In the genomic region with DNA sequence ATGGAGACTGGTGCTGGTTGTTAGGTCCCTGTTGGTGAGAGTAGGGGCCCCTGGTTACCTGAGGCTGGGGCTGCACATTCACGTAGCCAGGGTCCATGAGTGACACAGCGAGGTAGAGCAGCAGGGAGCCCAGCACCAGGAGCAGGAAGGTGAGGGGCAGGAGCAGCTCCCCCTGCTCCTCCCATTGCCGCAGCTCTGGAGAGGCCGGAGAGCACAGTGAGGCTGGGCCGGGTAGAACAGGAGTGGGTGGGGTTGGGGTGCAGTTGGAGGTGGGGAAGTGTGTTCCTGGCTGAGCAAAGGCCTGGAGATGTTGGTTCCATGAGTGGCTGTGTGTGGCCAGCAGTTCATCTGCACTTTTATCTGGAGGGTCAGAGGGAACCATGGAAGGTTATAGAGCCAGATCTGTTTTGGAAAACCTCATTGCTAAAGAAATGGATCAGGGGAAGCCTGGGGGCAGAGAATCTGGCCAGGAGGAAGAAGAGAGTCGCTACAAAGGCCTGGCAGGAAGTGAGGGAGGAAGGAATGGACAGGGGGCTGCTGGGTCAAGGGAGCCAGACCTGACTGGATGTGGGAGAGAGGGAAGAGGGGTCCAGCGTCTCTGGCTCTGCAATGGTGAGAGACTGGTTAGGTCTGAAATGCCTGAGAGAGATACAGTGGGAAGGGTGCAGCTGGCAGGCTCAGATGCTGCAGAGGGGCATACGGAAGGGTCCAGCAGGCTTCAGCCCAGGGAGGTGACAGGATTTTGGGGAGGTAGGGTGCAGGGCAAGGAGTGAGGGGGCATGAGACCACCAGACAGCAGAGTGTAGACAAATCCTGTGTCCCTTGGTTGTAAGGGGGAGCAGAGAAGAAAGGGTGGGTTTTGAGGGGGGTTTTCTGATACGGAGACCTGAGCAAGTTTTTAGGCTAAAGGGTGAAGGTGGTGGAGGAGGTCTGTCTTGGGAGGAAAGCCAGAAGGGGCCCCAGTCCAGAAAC, we compare ENCODE assay signal across 9 cellular contexts. TPM values are rescaled to one million over a fixed set of nuclear protein-coding genes. Genes with fewer than 3 reads are reported as not detected.
DNase-seq lines count a peak whose midpoint lies in the region; ATAC-seq, FAIRE-seq and TF ChIP-seq lines count a peak whose summit lies in the region.
"Had no signal": no experiment of that assay in that cellular context is flagged by ENCODE, and none has a peak within 500 bp of the region (broad histone marks: within the 10 kb centered on the region; RNA-seq: fewer than 3 reads in every experiment).

No MANE protein-coding gene starts in this region.

- no peak overlapping the region for H3K23ac ChIP-seq in IMR-90 (ENCODE audit: low read depth, low read length)

- H4K20me1 ChIP-seq in IMR-90 (ENCODE audit: insufficient read depth, low read length) (no peaks in the 10 kb centered on the region), K562 (replicated peaks; ENCODE audit: control insufficient read depth, insufficient read depth, low read length) (no peaks in the 10 kb centered on the region)

- peak; percentile 62 for FAIRE-seq in K562 (lab: Jason Lieb, UNC)

- no peak overlapping the region for H2BK5ac ChIP-seq in IMR-90 (ENCODE audit: low read depth, low read length, poor library complexity, severe bottlenecking)

- in situ Hi-C loops in IMR-90 (cut with MboI; ENCODE audit: low sequenced_read_pairs), result no loop called here
- in situ Hi-C loops in K562 (cut with MboI), result no loop called here

- peaks cover 4% of the 10 kb centered on the region; the same call in 1 of the 2 replicates for H3K4me1 ChIP-seq in IMR-90 (ENCODE audit: control insufficient read depth, insufficient read depth, low read length)
- H3K4me1 ChIP-seq in K562 (replicated peaks in 1 of 2; ENCODE audit: control insufficient read depth in 2 of 2, insufficient read depth in 2 of 2, low read length in 2 of 2), result peaks cover 8 to 47% of the 10 kb centered on the region in 2 experiments; a peak in 4 of 5 replicates

- TF ChIP-seq RAD21 in IMR-90 (IDR thresholded peaks at IDR 0.05; ENCODE audit: low read length) (no peak), K562 (CRISPR knock-in tag; conservative IDR thresholded peaks at IDR 0.05 in 1 of 2, IDR thresholded peaks at IDR 0.05 in 1 of 2) (no peak)

- intact Hi-C loops in IMR-90 (cut with micrococcal nuclease) (no loop called here), K562 (cut with micrococcal nuclease) (no loop called here)

- no TSS peak for BruUV-seq in IMR-90 (replicated peaks; lab: Mats Ljungman, UMichigan)
- BruUV-seq in K562 (replicated peaks; lab: Mats Ljungman, UMichigan), result no TSS peak

- DNase-seq in IMR-90, result no peak
- no peak for DNase-seq in K562 (ENCODE audit: extremely low read depth in 1 of 4, low spot score in 3 of 4)
- DNase-seq in natural killer cell treated with Interleukin-12 subunit alpha and Interleukin-12 subunit beta and Interleukin-15 and Interleukin-18, amount 100 ng/mL, for 72 hours (ENCODE audit: low spot score), result no peak
- no peak for DNase-seq in SW 1271 (lab: John Stamatoyannopoulos, UW)
- no peak for DNase-seq in NCI-H774 (lab: John Stamatoyannopoulos, UW)
- DNase-seq in globus pallidus (ENCODE audit: low spot score), result no peak
- DNase-seq: GF-D8 had no signal

- H3K9me1 ChIP-seq in IMR-90 (ENCODE audit: insufficient read depth, low read length) (peaks cover 9% of the 10 kb centered on the region), K562 (ENCODE audit: control insufficient read depth, insufficient read depth, low read length) (peaks cover 2% of the 10 kb centered on the region)

- H3K9me3 Mint-ChIP-seq in natural killer cell treated with Interleukin-12 subunit alpha and Interleukin-12 subunit beta and Interleukin-15 and Interleukin-18, amount 100 ng/mL, for 72 hours, result no peaks in the 10 kb centered on the region

- H3K4me3 Mint-ChIP-seq in natural killer cell treated with Interleukin-12 subunit alpha and Interleukin-12 subunit beta and Interleukin-15 and Interleukin-18, amount 100 ng/mL, for 72 hours, result peak overlapping the region; percentile 95

- no peak overlapping the region for H3K4me2 ChIP-seq in IMR-90 (ENCODE audit: low read depth, low read length)
- H3K4me2 ChIP-seq in K562 (ENCODE audit: insufficient read depth, low read length), result peak overlapping the region; percentile 2; the same call in 1 of the 2 replicates

- no peak overlapping the region for H4K91ac ChIP-seq in IMR-90 (ENCODE audit: insufficient read depth, low read depth, low read length)

- no peak overlapping the region for H2BK20ac ChIP-seq in IMR-90 (ENCODE audit: low read depth, low read length)

- H3K79me2 ChIP-seq in K562 (ENCODE audit: control insufficient read depth, insufficient read depth, low read length), result peaks cover 8% of the 10 kb centered on the region; the same call in 2 of the 3 replicates

- no peak overlapping the region for H4K5ac ChIP-seq in IMR-90 (ENCODE audit: low read depth, low read length)

- H2AK5ac ChIP-seq in IMR-90 (ENCODE audit: low read depth, low read length), result no peak overlapping the region

- no peak overlapping the region for H3K9ac ChIP-seq in IMR-90 (ENCODE audit: low read depth, low read length)
- H3K9ac ChIP-seq in K562 (ENCODE audit: insufficient read depth in 1 of 2, low read depth in 2 of 2, low read length in 2 of 2), result peak overlapping the region; percentile 83 to 96; a peak in 3 of 4 replicates

- POLR2A ChIA-PET in IMR-90 (lab: Charles Lee; ENCODE audit: unreplicated experiment), result no interaction called here
- POLR2A ChIA-PET in K562 (lab: Yijun Ruan, JAX), result interaction anchor here (0.6 to 1.5 kb wide), 3 partner anchors 8 to 74 kb away, joined by 3 to 5 read pairs (median 3); no protein-coding TSS in a partner anchor

- peak overlapping the region; percentile 68 for H2AK9ac ChIP-seq in IMR-90 (replicated peaks; ENCODE audit: low read depth, low read length, poor library complexity)

- H3K4ac ChIP-seq in IMR-90 (ENCODE audit: low read depth, low read length), result no peak overlapping the region

- no peak overlapping the region for H3K14ac ChIP-seq in IMR-90 (replicated peaks; ENCODE audit: low read depth, low read length)

- TF ChIP-seq CTCF in C4-2B (conservative IDR thresholded peaks at IDR 0.05) (no peak), IMR-90 (conservative IDR thresholded peaks at IDR 0.05; ENCODE audit: low read depth, low read length) (no peak), K562 (IDR thresholded peaks at IDR 0.05 in 2 of 3, conservative IDR thresholded peaks at IDR 0.05 in 1 of 3; ENCODE audit: insufficient read depth in 2 of 3, low read depth in 1 of 3, low read length in 3 of 3) (no peak)

- 56% methylated on average over 4 of the region's 9 CpGs; no CpG with 5 or more reads in 1 of the 2 experiments for WGBS in IMR-90 (ENCODE audit: extremely low coverage in 2 of 2, insufficient read length in 1 of 2), 2 experiments
- WGBS in K562 (ENCODE audit: insufficient coverage, low coverage, missing lambda C conversion rate), result 28% methylated on average over 9 of the region's 9 CpGs

- CTCF ChIA-PET in IMR-90 (lab: Yijun Ruan, JAX), result no interaction called here
- CTCF ChIA-PET in K562 (lab: Yijun Ruan, JAX; ENCODE audit: low intra/inter-chr PET ratio), result no interaction called here

- peaks cover 32 to 35% of the 10 kb centered on the region in 2 donors for H3K4me1 Mint-ChIP-seq in natural killer cell treated with Interleukin-12 subunit alpha and Interleukin-12 subunit beta and Interleukin-15 and Interleukin-18, amount 100 ng/mL, for 72 hours (ENCODE audit: low read depth in 2 of 2)

- TF ChIP-seq EP300 in K562 (IDR thresholded peaks at IDR 0.05; ENCODE audit: low read length), result no peak

- H2BK120ac ChIP-seq in IMR-90 (ENCODE audit: low read depth, low read length), result no peak overlapping the region

- H3K27me3 ChIP-seq in IMR-90 (ENCODE audit: control insufficient read depth, insufficient read depth, low read length), result no peaks in the 10 kb centered on the region
- H3K27me3 ChIP-seq in K562 (ENCODE audit: control insufficient read depth in 2 of 2, insufficient read depth in 2 of 2, low read length in 2 of 2), result no peaks in the 10 kb centered on the region

- dilution Hi-C loops in IMR-90 (cut with HindIII; ENCODE audit: low sequenced_read_pairs, unreplicated experiment), result no loop called here

- TF ChIP-seq POLR2A in IMR-90 (IDR thresholded peaks at IDR 0.05; ENCODE audit: low read depth, low read length), result no peak
- TF ChIP-seq POLR2A in K562 (conservative IDR thresholded peaks at IDR 0.05), result no peak

- H3K27ac Mint-ChIP-seq in natural killer cell treated with Interleukin-12 subunit alpha and Interleukin-12 subunit beta and Interleukin-15 and Interleukin-18, amount 100 ng/mL, for 72 hours, result peak overlapping the region; percentile 75 to 89

- peak overlapping the region; percentile 86 for H3K27ac ChIP-seq in C4-2B
- no peak overlapping the region for H3K27ac ChIP-seq in IMR-90 (ENCODE audit: insufficient read depth, low read length)
- no peak overlapping the region; the same call in 2 of the 3 replicates for H3K27ac ChIP-seq in K562 (ENCODE audit: extremely low read depth, low read depth, low read length)

- ATAC-seq in IMR-90 (ENCODE audit: low read depth) (no peak), K562 (no peak), GM21360 (IDR thresholded peaks at IDR 0.05; ENCODE audit: unreplicated experiment) (no peak)
- no peak for ATAC-seq in natural killer cell treated with Interleukin-12 subunit alpha and Interleukin-12 subunit beta and Interleukin-15 and Interleukin-18, amount 100 ng/mL, for 72 hours

- no peak overlapping the region for H3K4me3 ChIP-seq in IMR-90 (ENCODE audit: insufficient read depth, low read depth, low read length)
- peak overlapping the region; percentile 67 for H3K4me3 ChIP-seq in K562

- peak overlapping the region; percentile 52 for H2AFZ ChIP-seq in IMR-90 (replicated peaks; ENCODE audit: low read length, poor library complexity)
- no peak overlapping the region for H2AFZ ChIP-seq in K562 (ENCODE audit: low read depth, low read length)

- peaks cover 3 to 15% of the 10 kb centered on the region in 2 experiments for H3K79me1 ChIP-seq in IMR-90 (ENCODE audit: low read depth in 1 of 2, low read length in 2 of 2)

- H3K36me3 ChIP-seq in IMR-90 (ENCODE audit: control insufficient read depth, insufficient read depth, low read length) (peaks cover 3% of the 10 kb centered on the region), K562 (ENCODE audit: control insufficient read depth, insufficient read depth, low read length) (peaks cover 33% of the 10 kb centered on the region; the same call in 1 of the 3 replicates)

- H3K36me3 Mint-ChIP-seq in natural killer cell treated with Interleukin-12 subunit alpha and Interleukin-12 subunit beta and Interleukin-15 and Interleukin-18, amount 100 ng/mL, for 72 hours, result no peaks in the 10 kb centered on the region

- no peak overlapping the region for H2BK15ac ChIP-seq in IMR-90 (ENCODE audit: low read depth, low read length)

- no peak overlapping the region; a peak in 1 of 4 replicates for H4K8ac ChIP-seq in IMR-90 (ENCODE audit: low read depth in 2 of 2, low read length in 2 of 2)

- H3K18ac ChIP-seq in IMR-90 (ENCODE audit: low read depth, low read length), result no peak overlapping the region

- no peaks in the 10 kb centered on the region for H3K27me3 Mint-ChIP-seq in natural killer cell treated with Interleukin-12 subunit alpha and Interleukin-12 subunit beta and Interleukin-15 and Interleukin-18, amount 100 ng/mL, for 72 hours

- no peak overlapping the region for H3K56ac ChIP-seq in IMR-90 (ENCODE audit: extremely low read depth, insufficient read depth, low read length)

- H3K9me3 ChIP-seq in IMR-90 (ENCODE audit: control insufficient read depth, insufficient read depth, low read length), result no peaks in the 10 kb centered on the region
- no peaks in the 10 kb centered on the region for H3K9me3 ChIP-seq in K562 (replicated peaks; ENCODE audit: control insufficient read depth, insufficient read depth, low read depth, low read length)

RNA-seq across cellular contexts. Expression of gene ZDHHC12, which starts 1.3 kb away (rescaled TPM):
- total RNA-seq in IMR-90 (2012; rRNA removed) (13.9 and 16.7 TPM in 2 replicates), K562 (2014; rRNA removed) (38.0 and 57.7 TPM in 2 replicates), K562 (2014; rRNA removed; fragmentation: Illumina TruSeq; extraction: Trizol) (1.1 and 1.9 TPM in 2 replicates), K562 (2015; rRNA removed; fragmentation: Illumina TruSeq; extraction: Trizol) (18.7 and 19.1 TPM in 2 replicates), K562 (2021) (28.7 and 30.3 TPM in 2 replicates)
- polyA plus RNA-seq in IMR-90 (2012; rRNA removed) (60.7 and 75.1 TPM in 2 replicates), K562 (2011; rRNA removed) (13.8 and 24.8 TPM in 2 replicates), K562 (2014; fragmentation: Illumina TruSeq; extraction: Trizol) (6.8 and 27.8 TPM in 2 replicates), K562 (2014; fragmentation: Nextera tagmentation; extraction: Ambion mirVana) (1 to 10 TPM in 1 of 2 experiments, under 1 TPM in 1; 0.21 to 4.3 TPM), K562 (2014; rRNA removed) (31.7 TPM in 2 replicates)
- 76.2 and 119 TPM in 2 replicates for polyA plus RNA-seq in IMR-90 (2012; cell fraction: cytosol; rRNA removed)
- 11.3 and 58.5 TPM in 2 replicates for polyA plus RNA-seq in IMR-90 (2012; cell fraction: nucleus; rRNA removed; ENCODE audit: low replicate concordance)
- total RNA-seq in K562 (2011; cell fraction: chromatin; rRNA removed; ENCODE audit: low replicate concordance), result 7.1 and 18.4 TPM in 2 replicates
- 35.0 and 36.5 TPM in 2 replicates for total RNA-seq in K562 (2011; cell fraction: nucleolus; rRNA removed)
- 22.9 and 31.1 TPM in 2 replicates for total RNA-seq in K562 (2011; cell fraction: nucleoplasm; rRNA removed)
- 30.4 and 84.8 TPM in 2 replicates for polyA plus RNA-seq in K562 (2011; cell fraction: cytosol; rRNA removed)
- polyA plus RNA-seq in K562 (2011; cell fraction: nucleus; rRNA removed), result 32.5 and 45.8 TPM in 2 replicates
- polyA plus RNA-seq in K562 (2012), result 31.0 and 52.7 TPM in 2 replicates
- 3.4 and 6.5 TPM in 2 replicates for polyA minus RNA-seq in K562 (2011; rRNA and poly(A)+ RNA removed)
- 21.7 and 30.2 TPM in 2 replicates for polyA minus RNA-seq in K562 (2011; cell fraction: cytosol; rRNA and poly(A)+ RNA removed)
- 5.8 and 6.1 TPM in 2 replicates for polyA minus RNA-seq in K562 (2011; cell fraction: nucleus; rRNA and poly(A)+ RNA removed)
- 10 to 100 TPM; 56.3 to 72.3 TPM for total RNA-seq in natural killer cell treated with Interleukin-12 subunit alpha and Interleukin-12 subunit beta and Interleukin-15 and Interleukin-18, amount 100 ng/mL, for 72 hours

RNA-seq across cellular contexts. Expression of gene PKN3, which starts 20.4 kb away (rescaled TPM):
- total RNA-seq in IMR-90 (2012; rRNA removed) (1.6 and 1.7 TPM in 2 replicates), K562 (2014; rRNA removed) (29.4 and 42.4 TPM in 2 replicates), K562 (2014; rRNA removed; fragmentation: Illumina TruSeq; extraction: Trizol) (10.6 and 16.2 TPM in 2 replicates), K562 (2015; rRNA removed; fragmentation: Illumina TruSeq; extraction: Trizol) (17.5 and 19.7 TPM in 2 replicates), K562 (2021) (40.3 and 41.3 TPM in 2 replicates)
- polyA plus RNA-seq in IMR-90 (2012; rRNA removed) (3.8 and 5.7 TPM in 2 replicates), K562 (2011; rRNA removed) (24.5 and 25.4 TPM in 2 replicates), K562 (2014; fragmentation: Illumina TruSeq; extraction: Trizol) (19.7 and 28.3 TPM in 2 replicates), K562 (2014; fragmentation: Nextera tagmentation; extraction: Ambion mirVana) (1 to 10 TPM in 1 of 2 experiments, under 1 TPM in 1; 0.82 to 1.4 TPM), K562 (2014; rRNA removed) (48.9 and 49.2 TPM in 2 replicates)
- 3.5 and 3.6 TPM in 2 replicates for polyA plus RNA-seq in IMR-90 (2012; cell fraction: cytosol; rRNA removed)
- polyA plus RNA-seq in IMR-90 (2012; cell fraction: nucleus; rRNA removed; ENCODE audit: low replicate concordance), result 18.8 and 32.4 TPM in 2 replicates
- total RNA-seq in K562 (2011; cell fraction: chromatin; rRNA removed; ENCODE audit: low replicate concordance), result 45.1 and 101 TPM in 2 replicates
- 76.3 and 95.7 TPM in 2 replicates for total RNA-seq in K562 (2011; cell fraction: nucleolus; rRNA removed)
- total RNA-seq in K562 (2011; cell fraction: nucleoplasm; rRNA removed), result 27.9 and 53.6 TPM in 2 replicates
- 25.0 and 47.2 TPM in 2 replicates for polyA plus RNA-seq in K562 (2011; cell fraction: cytosol; rRNA removed)
- polyA plus RNA-seq in K562 (2011; cell fraction: nucleus; rRNA removed), result 80.6 and 118 TPM in 2 replicates
- polyA plus RNA-seq in K562 (2012), result 28.4 and 42.0 TPM in 2 replicates
- polyA minus RNA-seq in K562 (2011; rRNA and poly(A)+ RNA removed), result 9.4 and 18.7 TPM in 2 replicates
- polyA minus RNA-seq in K562 (2011; cell fraction: cytosol; rRNA and poly(A)+ RNA removed), result 23.5 and 24.5 TPM in 2 replicates
- polyA minus RNA-seq in K562 (2011; cell fraction: nucleus; rRNA and poly(A)+ RNA removed), result 12.1 and 13.3 TPM in 2 replicates
- 1 to 10 TPM; 7.0 to 8.0 TPM for total RNA-seq in natural killer cell treated with Interleukin-12 subunit alpha and Interleukin-12 subunit beta and Interleukin-15 and Interleukin-18, amount 100 ng/mL, for 72 hours

RNA-seq across cellular contexts. Expression of gene SET, which starts 33.6 kb away (rescaled TPM):
- total RNA-seq in IMR-90 (2012; rRNA removed) (182 and 587 TPM in 2 replicates), K562 (2014; rRNA removed) (887 and 1,071 TPM in 2 replicates), K562 (2014; rRNA removed; fragmentation: Illumina TruSeq; extraction: Trizol) (1,328 and 1,534 TPM in 2 replicates), K562 (2015; rRNA removed; fragmentation: Illumina TruSeq; extraction: Trizol) (1,335 and 1,447 TPM in 2 replicates), K562 (2021) (840 and 907 TPM in 2 replicates)
- polyA plus RNA-seq in IMR-90 (2012; rRNA removed) (80.2 and 104 TPM in 2 replicates), K562 (2011; rRNA removed) (308 and 520 TPM in 2 replicates), K562 (2014; fragmentation: Illumina TruSeq; extraction: Trizol) (886 and 1,006 TPM in 2 replicates), K562 (2014; fragmentation: Nextera tagmentation; extraction: Ambion mirVana) (100 to 1,000 TPM; 404 to 534 TPM), K562 (2014; rRNA removed) (609 and 622 TPM in 2 replicates)
- polyA plus RNA-seq in IMR-90 (2012; cell fraction: cytosol; rRNA removed), result 13.7 and 17.9 TPM in 2 replicates
- 21.2 and 52.6 TPM in 2 replicates for polyA plus RNA-seq in IMR-90 (2012; cell fraction: nucleus; rRNA removed; ENCODE audit: low replicate concordance)
- total RNA-seq in K562 (2011; cell fraction: chromatin; rRNA removed; ENCODE audit: low replicate concordance), result 148 and 241 TPM in 2 replicates
- total RNA-seq in K562 (2011; cell fraction: nucleolus; rRNA removed), result 111 and 117 TPM in 2 replicates
- total RNA-seq in K562 (2011; cell fraction: nucleoplasm; rRNA removed), result 183 and 259 TPM in 2 replicates
- 84.3 and 133 TPM in 2 replicates for polyA plus RNA-seq in K562 (2011; cell fraction: cytosol; rRNA removed)
- 138 and 148 TPM in 2 replicates for polyA plus RNA-seq in K562 (2011; cell fraction: nucleus; rRNA removed)
- 556 and 791 TPM in 2 replicates for polyA plus RNA-seq in K562 (2012)
- polyA minus RNA-seq in K562 (2011; rRNA and poly(A)+ RNA removed), result 1,021 and 1,119 TPM in 2 replicates
- polyA minus RNA-seq in K562 (2011; cell fraction: cytosol; rRNA and poly(A)+ RNA removed), result 256 and 383 TPM in 2 replicates
- polyA minus RNA-seq in K562 (2011; cell fraction: nucleus; rRNA and poly(A)+ RNA removed), result 100 and 155 TPM in 2 replicates
- total RNA-seq in natural killer cell treated with Interleukin-12 subunit alpha and Interleukin-12 subunit beta and Interleukin-15 and Interleukin-18, amount 100 ng/mL, for 72 hours, result 100 to 1,000 TPM; 495 to 800 TPM

RNA-seq across cellular contexts. Expression of gene ZER1, which starts 49.1 kb away (rescaled TPM):
- 7.5 and 7.7 TPM in 2 replicates for total RNA-seq in IMR-90 (2012; rRNA removed)
- 34.9 and 45.1 TPM in 2 replicates for polyA plus RNA-seq in IMR-90 (2012; rRNA removed)
- 27.8 and 35.2 TPM in 2 replicates for polyA plus RNA-seq in IMR-90 (2012; cell fraction: cytosol; rRNA removed)
- polyA plus RNA-seq in IMR-90 (2012; cell fraction: nucleus; rRNA removed; ENCODE audit: low replicate concordance), result 22.0 and 42.1 TPM in 2 replicates
- total RNA-seq in K562 (2011; cell fraction: chromatin; rRNA removed; ENCODE audit: low replicate concordance), result 19.8 and 57.5 TPM in 2 replicates
- 14.3 and 15.0 TPM in 2 replicates for total RNA-seq in K562 (2011; cell fraction: nucleolus; rRNA removed)
- 15.9 and 22.8 TPM in 2 replicates for total RNA-seq in K562 (2011; cell fraction: nucleoplasm; rRNA removed)
- 6.8 and 8.4 TPM in 2 replicates for total RNA-seq in K562 (2014; rRNA removed)
- total RNA-seq in K562 (2014; rRNA removed; fragmentation: Illumina TruSeq; extraction: Trizol), result 2.0 and 2.3 TPM in 2 replicates
- 3.8 and 4.0 TPM in 2 replicates for total RNA-seq in K562 (2015; rRNA removed; fragmentation: Illumina TruSeq; extraction: Trizol)
- 9.7 and 10.1 TPM in 2 replicates for total RNA-seq in K562 (2021)
- 6.5 and 14.3 TPM in 2 replicates for polyA plus RNA-seq in K562 (2011; rRNA removed)
- polyA plus RNA-seq in K562 (2011; cell fraction: cytosol; rRNA removed), result 19.3 and 30.6 TPM in 2 replicates
- polyA plus RNA-seq in K562 (2011; cell fraction: nucleus; rRNA removed), result 21.7 and 29.5 TPM in 2 replicates
- polyA plus RNA-seq in K562 (2012), result 8.3 and 21.2 TPM in 2 replicates
- 6.2 and 8.6 TPM in 2 replicates for polyA plus RNA-seq in K562 (2014; fragmentation: Illumina TruSeq; extraction: Trizol)
- under 1 TPM; 0.07 to 0.22 TPM for polyA plus RNA-seq in K562 (2014; fragmentation: Nextera tagmentation; extraction: Ambion mirVana)
- 7.1 and 10.7 TPM in 2 replicates for polyA plus RNA-seq in K562 (2014; rRNA removed)
- 5.8 and 6.2 TPM in 2 replicates for polyA minus RNA-seq in K562 (2011; rRNA and poly(A)+ RNA removed)
- polyA minus RNA-seq in K562 (2011; cell fraction: cytosol; rRNA and poly(A)+ RNA removed), result 8.0 and 10.1 TPM in 2 replicates
- polyA minus RNA-seq in K562 (2011; cell fraction: nucleus; rRNA and poly(A)+ RNA removed), result 6.7 and 9.1 TPM in 2 replicates
- total RNA-seq in natural killer cell treated with Interleukin-12 subunit alpha and Interleukin-12 subunit beta and Interleukin-15 and Interleukin-18, amount 100 ng/mL, for 72 hours, result 10 to 100 TPM; 21.5 to 22.4 TPM
